ENCODE assay signal across 14 cellular contexts in the genomic region with DNA sequence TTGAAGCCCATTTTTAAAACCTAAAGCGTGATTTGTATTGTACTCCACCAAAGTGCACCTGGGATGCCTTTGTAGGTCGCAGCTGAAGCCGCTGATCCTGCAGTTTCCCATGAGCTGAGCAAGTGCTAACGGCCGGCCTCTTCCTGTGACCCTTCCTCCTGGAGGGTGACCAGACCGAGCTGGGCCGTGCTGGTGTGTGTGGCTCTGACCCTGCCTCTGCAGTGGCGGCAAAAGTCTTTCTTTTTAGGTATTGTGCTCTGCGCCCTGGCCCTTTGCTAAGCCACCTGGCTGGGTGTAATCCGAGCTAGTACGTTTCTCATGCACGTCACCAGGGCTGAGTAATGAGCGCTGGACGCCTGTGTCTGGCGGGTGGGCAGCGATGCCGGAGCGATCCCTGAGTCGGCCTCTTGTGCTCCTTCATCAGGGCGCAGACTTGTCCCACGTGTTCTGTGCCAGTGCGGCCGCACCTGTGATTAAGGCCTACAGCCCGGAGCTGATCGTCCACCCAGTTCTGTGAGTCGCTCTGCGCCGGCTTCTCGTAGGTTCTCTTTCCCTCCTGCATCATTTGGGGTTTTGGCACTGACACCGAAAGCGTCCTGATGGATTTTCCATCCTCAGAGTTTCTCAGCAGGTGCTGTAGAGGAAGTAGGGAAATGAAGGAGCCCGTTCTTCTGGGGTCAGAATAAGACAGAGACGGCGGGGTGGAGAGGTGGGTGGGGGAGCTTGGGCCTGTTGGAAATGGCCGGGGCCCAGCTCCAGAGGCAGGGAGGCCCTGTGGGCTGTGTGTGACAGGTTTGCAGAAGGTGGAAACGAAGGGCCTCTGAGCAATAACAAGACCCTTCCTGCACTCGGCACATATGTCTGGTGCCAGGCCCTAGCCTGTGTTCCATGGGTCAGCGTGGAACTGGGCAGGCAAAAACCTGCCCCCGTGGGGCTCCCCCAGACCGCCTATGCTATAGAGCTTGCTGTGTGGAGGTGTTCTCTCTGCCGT. TPM values are rescaled to one million over a fixed set of nuclear protein-coding genes. Genes with fewer than 3 reads are reported as not detected.
DNase-seq lines count a peak whose midpoint lies in the region; ATAC-seq and TF ChIP-seq lines count a peak whose summit lies in the region.
"Had no signal": no experiment of that assay in that cellular context is flagged by ENCODE, and none has a peak within 500 bp of the region (broad histone marks: within the 10 kb centered on the region; RNA-seq: fewer than 3 reads in every experiment).

No MANE protein-coding gene starts in this region.

- peaks cover 57% of the 10 kb centered on the region for H3K4me1 Mint-ChIP-seq in central memory CD8-positive, alpha-beta T cell
- H3K4me1 Mint-ChIP-seq in nephron progenitor cell = peaks cover 34% of the 10 kb centered on the region
- peaks cover 3% of the 10 kb centered on the region for H3K4me1 Mint-ChIP-seq in endothelial cell (ENCODE audit: unreplicated experiment)

- dilution Hi-C loops in IMR-90 (cut with HindIII; ENCODE audit: low sequenced_read_pairs, unreplicated experiment) = no loop called here

- H3K14ac ChIP-seq in IMR-90 (replicated peaks; ENCODE audit: low read depth, low read length) = no peak overlapping the region

- H3K27ac Mint-ChIP-seq in central memory CD8-positive, alpha-beta T cell (ENCODE audit: low read depth) = peak overlapping the region; percentile 75
- peak overlapping the region; percentile 97 for H3K27ac Mint-ChIP-seq in nephron progenitor cell
- no peak overlapping the region for H3K27ac Mint-ChIP-seq in endothelial cell (ENCODE audit: unreplicated experiment)

- H3K36me3 ChIP-seq in IMR-90 (ENCODE audit: control insufficient read depth, insufficient read depth, low read length) = peaks cover 48% of the 10 kb centered on the region

- in situ Hi-C loops in IMR-90 (cut with MboI; ENCODE audit: low sequenced_read_pairs) = no loop called here

- H2BK120ac ChIP-seq in IMR-90 (ENCODE audit: low read depth, low read length) = no peak overlapping the region

- H2AK9ac ChIP-seq in IMR-90 (replicated peaks; ENCODE audit: low read depth, low read length, poor library complexity) = peak overlapping the region; percentile 16

- H3K23ac ChIP-seq in IMR-90 (ENCODE audit: low read depth, low read length) = no peak overlapping the region

- no peak overlapping the region for H2BK20ac ChIP-seq in IMR-90 (ENCODE audit: low read depth, low read length)

- TF ChIP-seq CTCF in C4-2B (conservative IDR thresholded peaks at IDR 0.05) (no peak), IMR-90 (conservative IDR thresholded peaks at IDR 0.05; ENCODE audit: low read depth, low read length) (no peak), nephron progenitor cell (IDR thresholded peaks at IDR 0.05) (no peak), endothelial cell (IDR thresholded peaks at IDR 0.05; ENCODE audit: unreplicated experiment) (no peak)

- no peak overlapping the region for H3K4me2 ChIP-seq in IMR-90 (ENCODE audit: low read depth, low read length)
- H3K4me2 ChIP-seq: SK-N-SH had no signal

- H3K4ac ChIP-seq in IMR-90 (ENCODE audit: low read depth, low read length) = no peak overlapping the region

- DNase-seq in IMR-90 = no peak
- DNase-seq in central memory CD8-positive, alpha-beta T cell (ENCODE audit: low spot score in 2 of 2) = no peak
- peak; percentile 32 for DNase-seq in nephron progenitor cell
- DNase-seq in NCI-H226 = no peak
- no peak for DNase-seq in endothelial cell (ENCODE audit: low spot score)
- DNase-seq: activated CD4-positive, CD25-positive, alpha-beta regulatory T cell; activated naive CD4-positive, alpha-beta T cell treated with anti-CD3 and anti-CD28 coated beads, Interleukin-2, amount 50 U/mL, for 16 hours; dorsolateral prefrontal cortex; SK-N-SH; upper lobe of right lung had no signal

- no peak for TF ChIP-seq RAD21 in IMR-90 (IDR thresholded peaks at IDR 0.05; ENCODE audit: low read length)

- H3K9me3 Mint-ChIP-seq in central memory CD8-positive, alpha-beta T cell = no peaks in the 10 kb centered on the region
- H3K9me3 Mint-ChIP-seq in nephron progenitor cell (no peaks in the 10 kb centered on the region), endothelial cell (ENCODE audit: unreplicated experiment) (no peaks in the 10 kb centered on the region)

- H3K27me3 ChIP-seq in IMR-90 (ENCODE audit: control insufficient read depth, insufficient read depth, low read length) = no peaks in the 10 kb centered on the region
- H3K27me3 ChIP-seq: body of pancreas, dorsolateral prefrontal cortex, upper lobe of right lung had no signal

- no peaks in the 10 kb centered on the region for H3K9me3 ChIP-seq in IMR-90 (ENCODE audit: control insufficient read depth, insufficient read depth, low read length)
- H3K9me3 ChIP-seq: body of pancreas, SK-N-SH, upper lobe of right lung had no signal

- POLR2A ChIA-PET in IMR-90 (lab: Charles Lee; ENCODE audit: unreplicated experiment) = no interaction called here

- H3K56ac ChIP-seq in IMR-90 (ENCODE audit: extremely low read depth, insufficient read depth, low read length) = no peak overlapping the region

- H2AFZ ChIP-seq in IMR-90 (replicated peaks; ENCODE audit: low read length, poor library complexity) = no peak overlapping the region

- H3K9ac ChIP-seq in IMR-90 (ENCODE audit: low read depth, low read length) = no peak overlapping the region
- H3K9ac ChIP-seq: SK-N-SH had no signal

- no peak overlapping the region for H4K5ac ChIP-seq in IMR-90 (ENCODE audit: low read depth, low read length)

- no peak overlapping the region for H2BK5ac ChIP-seq in IMR-90 (ENCODE audit: low read depth, low read length, poor library complexity, severe bottlenecking)

- H4K91ac ChIP-seq in IMR-90 (ENCODE audit: insufficient read depth, low read depth, low read length) = no peak overlapping the region

- H3K27ac ChIP-seq in C4-2B = peak overlapping the region; percentile 37
- no peak overlapping the region for H3K27ac ChIP-seq in IMR-90 (ENCODE audit: insufficient read depth, low read length)
- H3K27ac ChIP-seq: upper lobe of right lung had no signal

- no peak overlapping the region for H3K4me3 Mint-ChIP-seq in central memory CD8-positive, alpha-beta T cell
- H3K4me3 Mint-ChIP-seq in nephron progenitor cell (peak overlapping the region; percentile 40), endothelial cell (ENCODE audit: unreplicated experiment) (no peak overlapping the region)

- 90% methylated on average over 21 of the region's 41 CpGs; no CpG with 5 or more reads in 1 of the 2 experiments for WGBS in IMR-90 (ENCODE audit: extremely low coverage in 2 of 2, insufficient read length in 1 of 2), 2 experiments

- CTCF ChIA-PET in IMR-90 (lab: Yijun Ruan, JAX) = no interaction called here

- no peak overlapping the region for H3K18ac ChIP-seq in IMR-90 (ENCODE audit: low read depth, low read length)

- no peaks in the 10 kb centered on the region; the same call in 1 of the 2 replicates for H3K4me1 ChIP-seq in IMR-90 (ENCODE audit: control insufficient read depth, insufficient read depth, low read length)
- H3K4me1 ChIP-seq: upper lobe of right lung had no signal

- H2BK15ac ChIP-seq in IMR-90 (ENCODE audit: low read depth, low read length) = no peak overlapping the region

- TF ChIP-seq POLR2A in IMR-90 (IDR thresholded peaks at IDR 0.05; ENCODE audit: low read depth, low read length) = no peak

- ATAC-seq in IMR-90 (ENCODE audit: low read depth) (no peak), GM21390 (IDR thresholded peaks at IDR 0.05; ENCODE audit: unreplicated experiment) (no peak), HG03521 (IDR thresholded peaks at IDR 0.05; ENCODE audit: unreplicated experiment) (no peak)
- no peak for ATAC-seq in central memory CD8-positive, alpha-beta T cell (replicated peaks; ENCODE audit: extremely low read depth, poor library complexity, severe bottlenecking)

- intact Hi-C loops in IMR-90 (cut with micrococcal nuclease) = loop anchor here (10.0 kb wide), 1 partner anchor 660 kb away; no protein-coding TSS in a partner anchor

- BruUV-seq in IMR-90 (replicated peaks; lab: Mats Ljungman, UMichigan) = no TSS peak

- H3K36me3 Mint-ChIP-seq in central memory CD8-positive, alpha-beta T cell (ENCODE audit: insufficient read depth) = peaks cover 22% of the 10 kb centered on the region
- H3K36me3 Mint-ChIP-seq in nephron progenitor cell (ENCODE audit: low read depth) = peaks cover 39% of the 10 kb centered on the region
- peaks cover 15% of the 10 kb centered on the region for H3K36me3 Mint-ChIP-seq in endothelial cell (ENCODE audit: low read depth, unreplicated experiment)

- H3K9me1 ChIP-seq in IMR-90 (ENCODE audit: insufficient read depth, low read length) = peaks cover 11% of the 10 kb centered on the region; the same call in 1 of the 2 replicates

- peaks cover 96% of the 10 kb centered on the region for H4K20me1 ChIP-seq in IMR-90 (ENCODE audit: insufficient read depth, low read length)

- no peaks in the 10 kb centered on the region for H3K27me3 Mint-ChIP-seq in central memory CD8-positive, alpha-beta T cell
- H3K27me3 Mint-ChIP-seq in nephron progenitor cell (ENCODE audit: low read depth, poor library complexity) (no peaks in the 10 kb centered on the region), endothelial cell (ENCODE audit: unreplicated experiment) (peaks cover 2% of the 10 kb centered on the region)

- no peak overlapping the region for H3K4me3 ChIP-seq in IMR-90 (ENCODE audit: insufficient read depth, low read depth, low read length)
- H3K4me3 ChIP-seq: body of pancreas, dorsolateral prefrontal cortex, upper lobe of right lung had no signal

- peaks cover 30 to 87% of the 10 kb centered on the region in 2 experiments for H3K79me1 ChIP-seq in IMR-90 (ENCODE audit: low read depth in 1 of 2, low read length in 2 of 2)

- H2AK5ac ChIP-seq in IMR-90 (ENCODE audit: low read depth, low read length) = no peak overlapping the region

- H4K8ac ChIP-seq in IMR-90 (ENCODE audit: low read depth in 2 of 2, low read length in 2 of 2) = no peak overlapping the region

TF ChIP-seq in IMR-90, 13 proteins besides CTCF, POLR2A, EP300 and RAD21 (continues in another document):
- no peak for TF ChIP-seq CEBPB (IDR thresholded peaks at IDR 0.05; ENCODE audit: low read depth, low read length)
- no peak for TF ChIP-seq NFE2L2 (IDR thresholded peaks at IDR 0.05; ENCODE audit: low read depth, low read length)
- no peak for TF ChIP-seq USF2 (IDR thresholded peaks at IDR 0.05; ENCODE audit: low read depth, low read length)
- TF ChIP-seq MAFK (IDR thresholded peaks at IDR 0.05; ENCODE audit: low read depth, low read length) = no peak
- no peak for TF ChIP-seq SMC3 (IDR thresholded peaks at IDR 0.05; ENCODE audit: low read depth, low read length)

RNA-seq across cellular contexts. Expression of gene NAXD, which starts 9.7 kb away (rescaled TPM):
- 9.4 and 10.2 TPM in 2 replicates for total RNA-seq in IMR-90 (2012; rRNA removed)
- 24.4 and 27.2 TPM in 2 replicates for polyA plus RNA-seq in IMR-90 (2012; rRNA removed)
- 21.3 and 27.8 TPM in 2 replicates for polyA plus RNA-seq in IMR-90 (2012; cell fraction: cytosol; rRNA removed)
- polyA plus RNA-seq in IMR-90 (2012; cell fraction: nucleus; rRNA removed; ENCODE audit: low replicate concordance) = 90.8 and 120 TPM in 2 replicates
- 28.7 TPM for total RNA-seq in endothelial cell (ENCODE audit: unreplicated experiment)
